Comparison of ENCODE assay signal across 1 cellular context in the genomic region with DNA sequence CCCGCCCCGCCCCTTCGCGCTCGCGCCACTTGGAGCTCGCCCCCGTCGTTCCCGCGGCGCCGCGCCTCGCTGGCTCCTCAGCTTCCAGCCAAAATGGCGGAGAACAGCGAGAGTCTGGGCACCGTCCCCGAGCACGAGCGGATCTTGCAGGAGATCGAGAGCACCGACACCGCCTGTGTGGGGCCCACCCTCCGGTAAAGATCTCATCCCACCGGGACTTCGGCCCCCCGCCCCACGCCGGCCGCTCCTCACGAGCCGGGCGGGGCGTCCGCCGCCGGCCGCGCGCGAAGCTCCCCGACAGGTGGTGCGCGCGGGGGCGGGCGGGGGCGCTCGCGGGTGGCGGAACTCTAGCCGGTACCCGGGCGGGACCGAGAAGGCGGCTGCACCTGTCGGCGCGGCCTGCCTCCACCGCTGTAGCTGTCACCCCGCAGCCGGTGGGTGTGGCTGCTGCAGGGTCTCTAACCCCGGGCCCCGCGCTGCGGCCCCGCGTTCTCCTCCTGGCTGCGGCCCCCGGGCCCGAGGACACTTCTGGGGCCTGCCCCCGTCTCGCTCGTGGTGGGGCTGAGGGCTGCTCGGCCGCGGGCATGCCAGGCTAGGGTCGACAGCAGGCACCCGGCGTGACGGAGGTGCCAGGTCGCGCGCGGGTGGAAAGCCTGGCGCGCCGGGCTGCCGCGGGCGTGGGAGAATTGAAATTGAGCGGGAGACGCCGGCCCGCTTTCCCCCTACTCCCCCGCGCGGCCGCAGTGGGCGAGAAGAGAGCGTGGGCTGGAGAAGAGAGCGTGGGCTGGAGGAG.
TF ChIP-seq lines count a peak whose summit lies in the region.

TSS of gene EXOC6 (plus strand) at position 80 of the 793 bp plus-strand sequence. CDS start at position 94, 14 bp downstream.

TF ChIP-seq in K562, 482 proteins besides CTCF, POLR2A, EP300 and RAD21 (continued from another document and continues in another):
- no peak for TF ChIP-seq CHAMP1 (IDR thresholded peaks at IDR 0.05)
- TF ChIP-seq, protein P1, sequence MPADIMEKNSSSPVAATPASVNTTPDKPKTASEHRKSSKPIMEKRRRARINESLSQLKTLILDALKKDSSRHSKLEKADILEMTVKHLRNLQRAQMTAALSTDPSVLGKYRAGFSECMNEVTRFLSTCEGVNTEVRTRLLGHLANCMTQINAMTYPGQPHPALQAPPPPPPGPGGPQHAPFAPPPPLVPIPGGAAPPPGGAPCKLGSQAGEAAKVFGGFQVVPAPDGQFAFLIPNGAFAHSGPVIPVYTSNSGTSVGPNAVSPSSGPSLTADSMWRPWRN (IDR thresholded peaks at IDR 0.05; ENCODE audit: low read depth), result no peak
- no peak for TF ChIP-seq MEF2A (IDR thresholded peaks at IDR 0.05; ENCODE audit: control insufficient read depth, low read depth, low read length)
- TF ChIP-seq, protein P2, sequence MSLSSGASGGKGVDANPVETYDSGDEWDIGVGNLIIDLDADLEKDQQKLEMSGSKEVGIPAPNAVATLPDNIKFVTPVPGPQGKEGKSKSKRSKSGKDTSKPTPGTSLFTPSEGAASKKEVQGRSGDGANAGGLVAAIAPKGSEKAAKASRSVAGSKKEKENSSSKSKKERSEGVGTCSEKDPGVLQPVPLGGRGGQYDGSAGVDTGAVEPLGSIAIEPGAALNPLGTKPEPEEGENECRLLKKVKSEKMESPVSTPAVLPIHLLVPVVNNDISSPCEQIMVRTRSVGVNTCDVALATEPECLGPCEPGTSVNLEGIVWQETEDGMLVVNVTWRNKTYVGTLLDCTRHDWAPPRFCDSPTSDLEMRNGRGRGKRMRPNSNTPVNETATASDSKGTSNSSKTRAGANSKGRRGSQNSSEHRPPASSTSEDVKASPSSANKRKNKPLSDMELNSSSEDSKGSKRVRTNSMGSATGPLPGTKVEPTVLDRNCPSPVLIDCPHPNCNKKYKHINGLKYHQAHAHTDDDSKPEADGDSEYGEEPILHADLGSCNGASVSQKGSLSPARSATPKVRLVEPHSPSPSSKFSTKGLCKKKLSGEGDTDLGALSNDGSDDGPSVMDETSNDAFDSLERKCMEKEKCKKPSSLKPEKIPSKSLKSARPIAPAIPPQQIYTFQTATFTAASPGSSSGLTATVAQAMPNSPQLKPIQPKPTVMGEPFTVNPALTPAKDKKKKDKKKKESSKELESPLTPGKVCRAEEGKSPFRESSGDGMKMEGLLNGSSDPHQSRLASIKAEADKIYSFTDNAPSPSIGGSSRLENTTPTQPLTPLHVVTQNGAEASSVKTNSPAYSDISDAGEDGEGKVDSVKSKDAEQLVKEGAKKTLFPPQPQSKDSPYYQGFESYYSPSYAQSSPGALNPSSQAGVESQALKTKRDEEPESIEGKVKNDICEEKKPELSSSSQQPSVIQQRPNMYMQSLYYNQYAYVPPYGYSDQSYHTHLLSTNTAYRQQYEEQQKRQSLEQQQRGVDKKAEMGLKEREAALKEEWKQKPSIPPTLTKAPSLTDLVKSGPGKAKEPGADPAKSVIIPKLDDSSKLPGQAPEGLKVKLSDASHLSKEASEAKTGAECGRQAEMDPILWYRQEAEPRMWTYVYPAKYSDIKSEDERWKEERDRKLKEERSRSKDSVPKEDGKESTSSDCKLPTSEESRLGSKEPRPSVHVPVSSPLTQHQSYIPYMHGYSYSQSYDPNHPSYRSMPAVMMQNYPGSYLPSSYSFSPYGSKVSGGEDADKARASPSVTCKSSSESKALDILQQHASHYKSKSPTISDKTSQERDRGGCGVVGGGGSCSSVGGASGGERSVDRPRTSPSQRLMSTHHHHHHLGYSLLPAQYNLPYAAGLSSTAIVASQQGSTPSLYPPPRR (CRISPR knock-in tag; IDR thresholded peaks at IDR 0.05; ENCODE audit: borderline replicate concordance), result no peak
- TF ChIP-seq E2F3 (CRISPR knock-in tag; IDR thresholded peaks at IDR 0.05), result 0 out of 2 replicates have a peak, but pooled peaks have one; percentile 27
- peak; percentile 43 for TF ChIP-seq HMGN3 (IDR thresholded peaks at IDR 0.05; ENCODE audit: borderline replicate concordance, extremely low read depth, insufficient read length, low read depth, low read length)
- no peak for TF ChIP-seq MAFG (tag; conservative IDR thresholded peaks at IDR 0.05)
- TF ChIP-seq CREB1 (IDR thresholded peaks at IDR 0.05), result no peak
- TF ChIP-seq CREB1 (CRISPR knock-in tag; IDR thresholded peaks at IDR 0.05), result no peak
- TF ChIP-seq, protein P3, sequence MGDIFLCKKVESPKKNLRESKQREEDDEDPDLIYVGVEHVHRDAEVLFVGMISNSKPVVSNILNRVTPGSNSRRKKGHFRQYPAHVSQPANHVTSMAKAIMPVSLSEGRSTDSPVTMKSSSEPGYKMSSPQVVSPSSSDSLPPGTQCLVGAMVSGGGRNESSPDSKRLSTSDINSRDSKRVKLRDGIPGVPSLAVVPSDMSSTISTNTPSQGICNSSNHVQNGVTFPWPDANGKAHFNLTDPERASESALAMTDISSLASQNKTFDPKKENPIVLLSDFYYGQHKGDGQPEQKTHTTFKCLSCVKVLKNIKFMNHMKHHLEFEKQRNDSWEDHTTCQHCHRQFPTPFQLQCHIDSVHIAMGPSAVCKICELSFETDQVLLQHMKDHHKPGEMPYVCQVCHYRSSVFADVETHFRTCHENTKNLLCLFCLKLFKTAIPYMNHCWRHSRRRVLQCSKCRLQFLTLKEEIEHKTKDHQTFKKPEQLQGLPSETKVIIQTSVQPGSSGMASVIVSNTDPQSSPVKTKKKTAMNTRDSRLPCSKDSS (IDR thresholded peaks at IDR 0.05; ENCODE audit: low read depth, partially characterized antibody), result no peak
- TF ChIP-seq, protein P4, sequence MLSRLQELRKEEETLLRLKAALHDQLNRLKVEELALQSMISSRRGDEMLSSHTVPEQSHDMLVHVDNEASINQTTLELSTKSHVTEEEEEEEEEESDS (CRISPR knock-in tag; IDR thresholded peaks at IDR 0.05), result no peak
- no peak for TF ChIP-seq IRF2 (CRISPR knock-in tag; IDR thresholded peaks at IDR 0.05)
- TF ChIP-seq PRMT5 (CRISPR knock-in tag; IDR thresholded peaks at IDR 0.05), result no peak
- TF ChIP-seq NFE2 (IDR thresholded peaks at IDR 0.05; ENCODE audit: low read depth), result no peak
- TF ChIP-seq SRF (CRISPR knock-in tag; IDR thresholded peaks at IDR 0.05), result no peak
- no peak for TF ChIP-seq ARHGAP35 (IDR thresholded peaks at IDR 0.05; ENCODE audit: partially characterized antibody)
- TF ChIP-seq TOE1 (IDR thresholded peaks at IDR 0.05; ENCODE audit: borderline replicate concordance), result no peak
- no peak for TF ChIP-seq TOE1 (CRISPR knock-in tag; IDR thresholded peaks at IDR 0.05; ENCODE audit: borderline replicate concordance, low read depth)
- TF ChIP-seq, protein P5, sequence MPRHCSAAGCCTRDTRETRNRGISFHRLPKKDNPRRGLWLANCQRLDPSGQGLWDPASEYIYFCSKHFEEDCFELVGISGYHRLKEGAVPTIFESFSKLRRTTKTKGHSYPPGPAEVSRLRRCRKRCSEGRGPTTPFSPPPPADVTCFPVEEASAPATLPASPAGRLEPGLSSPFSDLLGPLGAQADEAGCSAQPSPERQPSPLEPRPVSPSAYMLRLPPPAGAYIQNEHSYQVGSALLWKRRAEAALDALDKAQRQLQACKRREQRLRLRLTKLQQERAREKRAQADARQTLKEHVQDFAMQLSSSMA (CRISPR knock-in tag; IDR thresholded peaks at IDR 0.05), result no peak
- peak; percentile 13; the same call in 1 of the 2 replicates for TF ChIP-seq CREM (IDR thresholded peaks at IDR 0.05; ENCODE audit: low read depth)
- TF ChIP-seq DNMT1 (IDR thresholded peaks at IDR 0.05), result no peak
- TF ChIP-seq ZNF79 (CRISPR knock-in tag; IDR thresholded peaks at IDR 0.05; ENCODE audit: low read depth), result no peak
- no peak for TF ChIP-seq ZNF224 (CRISPR knock-in tag; IDR thresholded peaks at IDR 0.05)
- TF ChIP-seq FOXK1 (CRISPR knock-in tag; IDR thresholded peaks at IDR 0.05; ENCODE audit: borderline replicate concordance), result no peak
- TF ChIP-seq ZNF766 (CRISPR knock-in tag; conservative IDR thresholded peaks at IDR 0.05), result peak; percentile 95
- 0 out of 2 replicates have a peak, but pooled peaks have one; percentile 22 for TF ChIP-seq CUX1 (CRISPR knock-in tag; IDR thresholded peaks at IDR 0.05)
- no peak for TF ChIP-seq TCF7L2 (IDR thresholded peaks at IDR 0.05; ENCODE audit: low read depth, low read length)
- TF ChIP-seq NCOR1 (IDR thresholded peaks at IDR 0.05), result no peak
- TF ChIP-seq, protein P6, sequence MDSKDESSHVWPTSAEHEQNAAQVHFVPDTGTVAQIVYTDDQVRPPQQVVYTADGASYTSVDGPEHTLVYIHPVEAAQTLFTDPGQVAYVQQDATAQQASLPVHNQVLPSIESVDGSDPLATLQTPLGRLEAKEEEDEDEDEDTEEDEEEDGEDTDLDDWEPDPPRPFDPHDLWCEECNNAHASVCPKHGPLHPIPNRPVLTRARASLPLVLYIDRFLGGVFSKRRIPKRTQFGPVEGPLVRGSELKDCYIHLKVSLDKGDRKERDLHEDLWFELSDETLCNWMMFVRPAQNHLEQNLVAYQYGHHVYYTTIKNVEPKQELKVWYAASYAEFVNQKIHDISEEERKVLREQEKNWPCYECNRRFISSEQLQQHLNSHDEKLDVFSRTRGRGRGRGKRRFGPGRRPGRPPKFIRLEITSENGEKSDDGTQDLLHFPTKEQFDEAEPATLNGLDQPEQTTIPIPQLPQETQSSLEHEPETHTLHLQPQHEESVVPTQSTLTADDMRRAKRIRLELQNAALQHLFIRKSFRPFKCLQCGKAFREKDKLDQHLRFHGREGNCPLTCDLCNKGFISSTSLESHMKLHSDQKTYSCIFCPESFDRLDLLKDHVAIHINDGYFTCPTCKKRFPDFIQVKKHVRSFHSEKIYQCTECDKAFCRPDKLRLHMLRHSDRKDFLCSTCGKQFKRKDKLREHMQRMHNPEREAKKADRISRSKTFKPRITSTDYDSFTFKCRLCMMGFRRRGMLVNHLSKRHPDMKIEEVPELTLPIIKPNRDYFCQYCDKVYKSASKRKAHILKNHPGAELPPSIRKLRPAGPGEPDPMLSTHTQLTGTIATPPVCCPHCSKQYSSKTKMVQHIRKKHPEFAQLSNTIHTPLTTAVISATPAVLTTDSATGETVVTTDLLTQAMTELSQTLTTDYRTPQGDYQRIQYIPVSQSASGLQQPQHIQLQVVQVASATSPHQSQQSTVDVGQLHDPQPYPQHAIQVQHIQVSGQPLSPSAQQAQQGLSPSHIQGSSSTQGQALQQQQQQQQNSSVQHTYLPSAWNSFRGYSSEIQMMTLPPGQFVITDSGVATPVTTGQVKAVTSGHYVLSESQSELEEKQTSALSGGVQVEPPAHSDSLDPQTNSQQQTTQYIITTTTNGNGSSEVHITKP (IDR thresholded peaks at IDR 0.05; ENCODE audit: partially characterized antibody), result no peak
- peak; percentile 10; the same call in 1 of the 2 replicates for TF ChIP-seq MYC (IDR thresholded peaks at IDR 0.05; ENCODE audit: low read depth, low read length)
- TF ChIP-seq MYC (CRISPR knock-in tag; IDR thresholded peaks at IDR 0.05; ENCODE audit: borderline replicate concordance, low read depth), result no peak
- TF ChIP-seq ZNF23 (CRISPR knock-in tag; IDR thresholded peaks at IDR 0.05), result no peak
- peak; percentile 70 to 95 (median 91) for TF ChIP-seq YY1 (IDR thresholded peaks at IDR 0.05; ENCODE audit: borderline replicate concordance in 1 of 3, control insufficient read depth in 1 of 3, extremely low read depth in 1 of 3, insufficient read depth in 3 of 3, insufficient read length in 1 of 3, insufficient replicate concordance in 2 of 3, low read depth in 1 of 3, low read length in 2 of 3)
